ENCODE assay signal across 9 cellular contexts in the genomic region with DNA sequence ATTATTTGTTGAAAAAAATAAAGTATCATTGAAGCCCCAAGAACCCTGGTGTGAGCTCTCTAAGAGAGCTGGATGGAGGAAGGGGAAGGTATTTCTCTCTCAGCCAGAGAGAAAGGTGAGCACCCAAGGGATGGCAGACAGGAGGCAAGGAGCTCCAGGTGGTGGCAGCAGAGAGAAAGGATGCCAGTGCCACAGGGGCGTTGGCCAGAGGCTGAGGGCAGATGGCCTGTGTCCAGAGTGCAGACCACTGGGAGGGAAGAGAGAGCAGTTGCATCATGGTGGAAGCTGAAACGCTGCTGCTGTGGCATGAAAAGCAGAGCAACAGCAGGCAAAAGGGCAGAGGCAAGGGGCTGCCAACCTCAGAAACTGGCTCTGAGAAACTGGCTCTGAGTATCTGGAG. TPM values are rescaled to one million over a fixed set of nuclear protein-coding genes. Genes with fewer than 3 reads are reported as not detected.
DNase-seq lines count a peak whose midpoint lies in the region; ATAC-seq and TF ChIP-seq lines count a peak whose summit lies in the region.
"Had no signal": no experiment of that assay in that cellular context is flagged by ENCODE, and none has a peak within 500 bp of the region (broad histone marks: within the 10 kb centered on the region; RNA-seq: fewer than 3 reads in every experiment).

No MANE protein-coding gene starts in this region.

- no peak for TF ChIP-seq POLR2A in right lobe of liver (IDR thresholded peaks at IDR 0.05)

- H3K4me3 ChIP-seq in DND-41 (ENCODE audit: low read depth in 1 of 2, low read length in 2 of 2): no peak overlapping the region
- H3K4me3 ChIP-seq in right lobe of liver: no peak overlapping the region
- no peak overlapping the region for H3K4me3 ChIP-seq in coronary artery

- CTCF ChIA-PET in activated CD4-positive, alpha-beta memory T cell treated with anti-CD3 and anti-CD28 coated beads, Interleukin-2, amount 10 ng/mL, durations not matched to agents 7 days and 5 days (lab: Charles Lee): interaction anchor here (0.8 to 2.1 kb wide), 7 partner anchors 10 to 267 kb away, joined by 3 to 12 read pairs (median 3); no protein-coding TSS in a partner anchor

- TF ChIP-seq CTCF in DND-41 (IDR thresholded peaks at IDR 0.05; ENCODE audit: borderline replicate concordance, extremely low read depth, low read length, poor library complexity, severe bottlenecking): peak; percentile 44
- peak in 3 of 4 donors; percentile 40 to 57 (median 44) for TF ChIP-seq CTCF in right lobe of liver (IDR thresholded peaks at IDR 0.05)
- no peak for TF ChIP-seq CTCF in omental fat pad (IDR thresholded peaks at IDR 0.05)
- no peak for TF ChIP-seq CTCF in coronary artery (IDR thresholded peaks at IDR 0.05)

- H3K4me2 ChIP-seq in DND-41 (ENCODE audit: insufficient read depth, low read length): no peak overlapping the region

- no peak overlapping the region for H3K4me3 Mint-ChIP-seq in activated CD4-positive, alpha-beta memory T cell treated with anti-CD3 and anti-CD28 coated beads, Interleukin-2, amount 10 ng/mL, durations not matched to agents 7 days and 5 days
- H3K4me3 Mint-ChIP-seq: stimulated activated naive CD8-positive, alpha-beta T cell treated with anti-CD3 and anti-CD28 coated beads, Interleukin-15, Interleukin-2, amounts not matched to agents 100 ng/mL and 50 ng/mL, for 24 hours had no signal

- H3K36me3 ChIP-seq in DND-41 (ENCODE audit: insufficient read depth, low read length) (no peaks in the 10 kb centered on the region), right lobe of liver (no peaks in the 10 kb centered on the region)

- H4K20me1 ChIP-seq in DND-41 (ENCODE audit: insufficient read depth, low read length): no peaks in the 10 kb centered on the region

- POLR2A ChIA-PET in activated CD4-positive, alpha-beta memory T cell treated with anti-CD3 and anti-CD28 coated beads, Interleukin-2, amount 10 ng/mL, durations not matched to agents 7 days and 5 days (lab: Charles Lee): no interaction called here

- 11% methylated on average over 2 of the region's 2 CpGs for WGBS in right lobe of liver (ENCODE audit: insufficient coverage, low coverage, low lambda C conversion rate, missing lambda C conversion rate)

- no peaks in the 10 kb centered on the region for H3K9me3 Mint-ChIP-seq in activated CD4-positive, alpha-beta memory T cell treated with anti-CD3 and anti-CD28 coated beads, Interleukin-2, amount 10 ng/mL, durations not matched to agents 7 days and 5 days
- H3K9me3 Mint-ChIP-seq: stimulated activated naive CD8-positive, alpha-beta T cell treated with anti-CD3 and anti-CD28 coated beads, Interleukin-15, Interleukin-2, amounts not matched to agents 100 ng/mL and 50 ng/mL, for 24 hours had no signal

- H2AFZ ChIP-seq in DND-41 (ENCODE audit: low read depth, low read length): no peak overlapping the region

- H3K27me3 Mint-ChIP-seq in activated CD4-positive, alpha-beta memory T cell treated with anti-CD3 and anti-CD28 coated beads, Interleukin-2, amount 10 ng/mL, durations not matched to agents 7 days and 5 days: peaks cover 17% of the 10 kb centered on the region

- H3K27ac ChIP-seq in DND-41 (ENCODE audit: low read length) (no peak overlapping the region), right lobe of liver (no peak overlapping the region), coronary artery (no peak overlapping the region)

- H3K79me2 ChIP-seq in DND-41 (ENCODE audit: insufficient read depth, low read length): no peaks in the 10 kb centered on the region

- ATAC-seq in DND-41 (ENCODE audit: insufficient read depth, low read depth) (no peak), right lobe of liver (peak; percentile 52 to 78 (median 68)), HG03108 (IDR thresholded peaks at IDR 0.05; ENCODE audit: unreplicated experiment) (no peak), omental fat pad (ENCODE audit: low FRiP score) (no peak), GM19397 (IDR thresholded peaks at IDR 0.05; ENCODE audit: unreplicated experiment) (no peak)

- H3K9ac ChIP-seq in DND-41 (ENCODE audit: low read depth, low read length): no peak overlapping the region

- intact Hi-C loops in right lobe of liver (cut with DNase I): loop anchor here in 1 of 2 donors (10.0 kb wide), 1 partner anchor 164 kb away; no protein-coding TSS in a partner anchor

- H3K4me1 ChIP-seq in DND-41 (ENCODE audit: insufficient read depth, low read length) (no peaks in the 10 kb centered on the region), right lobe of liver (no peaks in the 10 kb centered on the region)

- no peak for DNase-seq in DND-41
- peak; percentile 35 for DNase-seq in HT1080 (ENCODE audit: low read depth)
- DNase-seq in activated CD4-positive, alpha-beta memory T cell treated with anti-CD3 and anti-CD28 coated beads, Interleukin-2, amount 10 ng/mL, durations not matched to agents 7 days and 5 days: peak; percentile 22
- DNase-seq in right lobe of liver: peak in 1 of 3 donors; percentile 31
- DNase-seq in omental fat pad (ENCODE audit: low spot score): no peak
- DNase-seq in coronary artery (ENCODE audit: low spot score): no peak

- no peaks in the 10 kb centered on the region for H3K9me3 ChIP-seq in DND-41 (ENCODE audit: insufficient read depth, low read length, severe bottlenecking)
- H3K9me3 ChIP-seq in right lobe of liver: no peaks in the 10 kb centered on the region

- no peak overlapping the region for H3K27ac Mint-ChIP-seq in activated CD4-positive, alpha-beta memory T cell treated with anti-CD3 and anti-CD28 coated beads, Interleukin-2, amount 10 ng/mL, durations not matched to agents 7 days and 5 days
- H3K27ac Mint-ChIP-seq: stimulated activated naive CD8-positive, alpha-beta T cell treated with anti-CD3 and anti-CD28 coated beads, Interleukin-15, Interleukin-2, amounts not matched to agents 100 ng/mL and 50 ng/mL, for 24 hours had no signal

- peaks cover 22% of the 10 kb centered on the region for H3K4me1 Mint-ChIP-seq in activated CD4-positive, alpha-beta memory T cell treated with anti-CD3 and anti-CD28 coated beads, Interleukin-2, amount 10 ng/mL, durations not matched to agents 7 days and 5 days

- peaks cover 23% of the 10 kb centered on the region for H3K27me3 ChIP-seq in DND-41 (ENCODE audit: insufficient read depth, low read length, poor library complexity)
- H3K27me3 ChIP-seq in right lobe of liver: no peaks in the 10 kb centered on the region

- H3K36me3 Mint-ChIP-seq in activated CD4-positive, alpha-beta memory T cell treated with anti-CD3 and anti-CD28 coated beads, Interleukin-2, amount 10 ng/mL, durations not matched to agents 7 days and 5 days (ENCODE audit: low read depth): no peaks in the 10 kb centered on the region

RNA-seq across cellular contexts. Expression of a gene that starts 8.5 kb away (rescaled TPM):
- total RNA-seq in HT1080 (2014; rRNA removed; shearing (Covaris generic)): not detected in 2 replicates
- not detected in 2 replicates for polyA plus RNA-seq in HT1080 (2015; cell fraction: cytosol; rRNA removed)
- polyA plus RNA-seq in HT1080 (2015; cell fraction: nucleus; rRNA removed): 0.09 TPM in 1 of 2 replicates, not detected in the other
- under 1 TPM; 0.45 to 0.68 TPM for total RNA-seq in activated CD4-positive, alpha-beta memory T cell treated with anti-CD3 and anti-CD28 coated beads, Interleukin-2, amount 10 ng/mL, durations not matched to agents 7 days and 5 days
- total RNA-seq in right lobe of liver: 1 to 10 TPM in 4 of 6 experiments, under 1 TPM in 2; 0.51 to 2.4 (median 1.6) TPM
- total RNA-seq in omental fat pad: 100 to 1,000 TPM in 2 of 4 donors, 10 to 100 TPM in 2; 80.2 to 141 (median 103) TPM

Comparison
In these comparisons a context has a peak if more than half of its experiments do, and no peak if none do; other contexts are left out.
1. ATAC-seq: peak in right lobe of liver (4 of 4); none in DND-41 (single experiment), HG03108 (single experiment), omental fat pad (single experiment) and GM19397 (single experiment).
2. DNase-seq: peak in HT1080 (single experiment) and activated CD4-positive, alpha-beta memory T cell treated with anti-CD3 and anti-CD28 coated beads, Interleukin-2, amount 10 ng/mL, durations not matched to agents 7 days and 5 days (single experiment); none in DND-41 (single experiment), omental fat pad (single experiment) and coronary artery (single experiment).
3. CTCF ChIP-seq: peak in DND-41 (single experiment) and right lobe of liver (3 of 4); none in omental fat pad (0 of 3) and coronary artery (single experiment).
4. RNA of a gene that starts 8.5 kb away (total RNA-seq): 80.2 to 141 TPM in omental fat pad; 0.51 to 2.4 TPM in right lobe of liver, 0.45 to 0.68 TPM in activated CD4-positive, alpha-beta memory T cell treated with anti-CD3 and anti-CD28 coated beads, Interleukin-2, amount 10 ng/mL, durations not matched to agents 7 days and 5 days and not detected in HT1080; every median in the first group is over 10 times any median in the second.